Comparison of ENCODE assay signal across 15 cellular contexts in genomic region chr7:2837476-2837875, GRCh38. TPM values are rescaled to one million over a fixed set of nuclear protein-coding genes. Genes with fewer than 3 reads are reported as not detected.
DNase-seq lines count a peak whose midpoint lies in the region; ATAC-seq, FAIRE-seq and TF ChIP-seq lines count a peak whose summit lies in the region.
"Had no signal": no experiment of that assay in that cellular context is flagged by ENCODE, and none has a peak within 500 bp of the region (broad histone marks: within the 10 kb centered on the region; RNA-seq: fewer than 3 reads in every experiment).

No MANE protein-coding gene starts in this region.

- H3K36me3 ChIP-seq in HUES64 (ENCODE audit: insufficient read depth, low read length) (peaks cover 47% of the 10 kb centered on the region), GM12878 (ENCODE audit: control insufficient read depth in 2 of 2, insufficient read depth in 2 of 2, low read length in 1 of 2) (peaks cover under 1 to 8% of the 10 kb centered on the region in 2 experiments; a peak in 3 of 4 replicates), neutrophil (no peaks in the 10 kb centered on the region)
- H3K36me3 ChIP-seq: breast epithelium had no signal

- peak overlapping the region; percentile 87 for H3K27ac Mint-ChIP-seq in activated T-cell treated with anti-CD3 and anti-CD28 coated beads, Interleukin-2, amount 50 U/mL, for 72 hours

- BruUV-seq in GM12878 (replicated peaks; lab: Mats Ljungman, UMichigan), result no TSS peak

- H3K4me3 Mint-ChIP-seq in activated T-cell treated with anti-CD3 and anti-CD28 coated beads, Interleukin-2, amount 50 U/mL, for 72 hours, result peak overlapping the region; percentile 68 to 88

- 74% methylated on average over 3 of the region's 3 CpGs for WGBS in HUES64
- 22% methylated on average over 3 of the region's 3 CpGs for WGBS in GM12878 (ENCODE audit: insufficient coverage, insufficient replicate concordance, low lambda C conversion rate, missing lambda C conversion rate)

- TF ChIP-seq POLR2A in GM12878 (IDR thresholded peaks at IDR 0.05; ENCODE audit: low read depth, low read length) (no peak), erythroblast (IDR thresholded peaks at IDR 0.05; ENCODE audit: low read length) (no peak)

- 0 out of 2 replicates have a peak, but pooled peaks cover 3% of the 10 kb centered on the region for H4K20me1 ChIP-seq in GM12878 (ENCODE audit: control insufficient read depth, insufficient read depth)

- RAD21 ChIA-PET in GM12878 (lab: Charles Lee; ENCODE audit: unreplicated experiment), result interaction anchor here (1.3 to 1.8 kb wide), 2 partner anchors 80 to 122 kb away, joined by 3 to 4 read pairs; no protein-coding TSS in a partner anchor

- H3K79me2 ChIP-seq in GM12878 (ENCODE audit: control insufficient read depth, insufficient read depth, low read length), result peaks cover 5% of the 10 kb centered on the region

- CTCF ChIA-PET in GM12878 (lab: Yijun Ruan, JAX), result no interaction called here

- TF ChIP-seq CTCF in GM12878 (IDR thresholded peaks at IDR 0.05 in 2 of 3, conservative IDR thresholded peaks at IDR 0.05 in 1 of 3; ENCODE audit: control insufficient read depth in 2 of 3, extremely low read depth in 1 of 3, insufficient read depth in 1 of 3, low read depth in 3 of 3, low read length in 3 of 3) (no peak), neutrophil (IDR thresholded peaks at IDR 0.05) (no peak), GM13976 (IDR thresholded peaks at IDR 0.05; ENCODE audit: borderline replicate concordance, control extremely low read depth, extremely low read depth, insufficient read depth, missing control alignments) (no peak)

- no peak for TF ChIP-seq EP300 in GM12878 (IDR thresholded peaks at IDR 0.05; ENCODE audit: borderline replicate concordance in 1 of 2, control insufficient read depth in 1 of 2, low read depth in 2 of 2, low read length in 2 of 2)

- H2AFZ ChIP-seq in GM12878 (ENCODE audit: control insufficient read depth, low read depth, low read length), result no peak overlapping the region; the same call in 1 of the 2 replicates

- SMC1A ChIA-PET in GM12878 (lab: Charles Lee; ENCODE audit: uncharacterized antibody, unreplicated experiment), result interaction anchor here (1.2 to 1.8 kb wide), 2 partner anchors 17 to 52 kb away, joined by 4 to 5 read pairs; no protein-coding TSS in a partner anchor

- H3K27me3 ChIP-seq in HUES64 (ENCODE audit: insufficient read depth, low read length), result no peaks in the 10 kb centered on the region
- no peaks in the 10 kb centered on the region for H3K27me3 ChIP-seq in GM12878 (replicated peaks in 1 of 2; ENCODE audit: control insufficient read depth in 2 of 2, insufficient read depth in 2 of 2, low read length in 1 of 2)
- no peaks in the 10 kb centered on the region for H3K27me3 ChIP-seq in neutrophil
- H3K27me3 ChIP-seq: breast epithelium had no signal

- no peaks in the 10 kb centered on the region for H3K9me3 ChIP-seq in HUES64 (ENCODE audit: insufficient read depth, low read depth, low read length)
- H3K9me3 ChIP-seq in GM12878 (replicated peaks; ENCODE audit: control insufficient read depth, insufficient read depth, low read length), result no peaks in the 10 kb centered on the region
- H3K9me3 ChIP-seq in neutrophil, result no peaks in the 10 kb centered on the region
- H3K9me3 ChIP-seq: breast epithelium had no signal

- H3K4me1 ChIP-seq in HUES64 (ENCODE audit: insufficient read depth, low read length) (peaks cover 25% of the 10 kb centered on the region), GM12878 (ENCODE audit: control insufficient read depth, insufficient read depth, low read length) (peaks cover 25% of the 10 kb centered on the region), neutrophil (ENCODE audit: control insufficient read depth in 1 of 2, insufficient read depth in 1 of 2, low read depth in 1 of 2, low read length in 1 of 2) (peaks cover 20 to 32% of the 10 kb centered on the region in 2 experiments)
- H3K4me1 ChIP-seq: breast epithelium had no signal

- ATAC-seq in activated T-cell treated with anti-CD3 and anti-CD28 coated beads, Interleukin-2, amount 50 U/mL, for 72 hours (replicated peaks in 1 of 2), result peak; percentile 20 to 33
- ATAC-seq in GM12878, result no peak

- H3K9me3 Mint-ChIP-seq in activated T-cell treated with anti-CD3 and anti-CD28 coated beads, Interleukin-2, amount 50 U/mL, for 72 hours, result no peaks in the 10 kb centered on the region

- H3K4me3 ChIP-seq in HUES64 (ENCODE audit: low read length) (no peak overlapping the region), GM12878 (peak overlapping the region; percentile 51), neutrophil (ENCODE audit: low read depth in 1 of 2, low read length in 1 of 2) (no peak overlapping the region)
- H3K4me3 ChIP-seq: breast epithelium, lung had no signal

- H3K4me1 Mint-ChIP-seq in activated T-cell treated with anti-CD3 and anti-CD28 coated beads, Interleukin-2, amount 50 U/mL, for 72 hours (ENCODE audit: low read depth), result peaks cover 61% of the 10 kb centered on the region

- H3K4me2 ChIP-seq in GM12878 (ENCODE audit: control insufficient read depth, insufficient read depth), result peak overlapping the region; percentile 91

- TF ChIP-seq RAD21 in GM12878 (IDR thresholded peaks at IDR 0.05; ENCODE audit: insufficient read depth, low read depth, low read length), result no peak

- peaks cover 8 to 25% of the 10 kb centered on the region in 2 donors for H3K36me3 Mint-ChIP-seq in activated T-cell treated with anti-CD3 and anti-CD28 coated beads, Interleukin-2, amount 50 U/mL, for 72 hours (ENCODE audit: insufficient read depth in 2 of 2)

- in situ Hi-C loops in GM12878 (cut with MboI), result no loop called here
- in situ Hi-C loops in GM13976 (cut with MboI; ENCODE audit: low sequenced_read_pairs, unreplicated experiment), result no loop called here

- intact Hi-C loops in GM12878 (cut with micrococcal nuclease; ENCODE audit: unreplicated experiment), result no loop called here

- H3K27ac ChIP-seq in HUES64 (ENCODE audit: low read depth, low read length) (peak overlapping the region; percentile 2), GM12878 (ENCODE audit: control insufficient read depth, insufficient read depth) (peak overlapping the region; percentile 9; the same call in 1 of the 2 replicates), neutrophil (peak overlapping the region; percentile 44)
- H3K27ac ChIP-seq: breast epithelium had no signal

- no peak for DNase-seq in activated T-cell treated with anti-CD3 and anti-CD28 coated beads, Interleukin-2, amount 50 U/mL, for 72 hours
- DNase-seq in activated T-cell treated with anti-CD3 and anti-CD28 coated beads, Interleukin-2, amount 50 U/mL, for 48 hours, result no peak
- DNase-seq in GM12878 (ENCODE audit: low read depth, low spot score), result no peak
- no peak for DNase-seq in erythroblast (lab: John Stamatoyannopoulos, UW)
- DNase-seq in GM13976 (ENCODE audit: low spot score), result no peak
- no peak for DNase-seq in NCI-H1105 (lab: John Stamatoyannopoulos, UW)
- DNase-seq: activated T-cell treated with anti-CD3 and anti-CD28 coated beads, Interleukin-2, amount 50 U/mL, for 1 hour; DMS79 treated with DMSO at 0.1 percent for 48 hours; NCI-H226; OCI-M1 had no signal

- H3K27me3 Mint-ChIP-seq in activated T-cell treated with anti-CD3 and anti-CD28 coated beads, Interleukin-2, amount 50 U/mL, for 72 hours (ENCODE audit: low read depth), result no peaks in the 10 kb centered on the region

- FAIRE-seq in GM12878 (lab: Jason Lieb, UNC), result no peak
- FAIRE-seq: H54 had no signal

- POLR2A ChIA-PET in GM12878 (lab: Charles Lee), result no interaction called here

- H3K9ac ChIP-seq in HUES64 (ENCODE audit: low read depth, low read length), result no peak overlapping the region
- no peak overlapping the region for H3K9ac ChIP-seq in GM12878 (ENCODE audit: control insufficient read depth, insufficient read depth, low read length)

TF ChIP-seq in GM12878, 131 proteins besides CTCF, POLR2A, EP300 and RAD21 (continues in another document):
- TF ChIP-seq MTA3 (IDR thresholded peaks at IDR 0.05; ENCODE audit: borderline replicate concordance, low read length) (no peak), CREM (IDR thresholded peaks at IDR 0.05; ENCODE audit: low read depth) (no peak)

RNA-seq across cellular contexts. Expression of gene GNA12, which starts 6.6 kb away (rescaled TPM):
- total RNA-seq in activated T-cell treated with anti-CD3 and anti-CD28 coated beads, Interleukin-2, amount 50 U/mL, for 72 hours, result 10 to 100 TPM; 37.0 to 46.6 TPM
- 52.1 TPM for polyA plus RNA-seq in HUES64 (2013, experiment 1 of 2)
- polyA plus RNA-seq in HUES64 (2013, experiment 2 of 2), result 49.4 TPM
- 23.6 and 23.7 TPM in 2 replicates for total RNA-seq in GM12878 (2013; cell fraction: nucleolus; rRNA removed)
- total RNA-seq in GM12878 (2014; rRNA removed), result 8.0 and 8.6 TPM in 2 replicates
- total RNA-seq in GM12878 (2014; rRNA removed; fragmentation: Illumina TruSeq; extraction: Trizol), result 15.5 and 16.6 TPM in 2 replicates
- total RNA-seq in GM12878 (2021), result 42.1 and 42.8 TPM in 2 replicates
- 8.9 TPM for polyA plus RNA-seq in GM12878 (2011; ENCODE audit: low read depth)
- polyA plus RNA-seq in GM12878 (2011; rRNA removed), result 26.8 and 51.8 TPM in 2 replicates
- 40.7 and 58.1 TPM in 2 replicates for polyA plus RNA-seq in GM12878 (2011; cell fraction: cytosol; rRNA removed)
- polyA plus RNA-seq in GM12878 (2011; cell fraction: nucleus; rRNA removed), result 29.2 and 33.1 TPM in 2 replicates
- 15.2 and 16.0 TPM in 2 replicates for polyA plus RNA-seq in GM12878 (2012)
- polyA plus RNA-seq in GM12878 (2014; fragmentation: Illumina TruSeq; extraction: Trizol), result 13.0 and 31.2 TPM in 2 replicates
- polyA plus RNA-seq in GM12878 (2014; fragmentation: Nextera tagmentation; extraction: Ambion mirVana), result 1 to 10 TPM; 1.9 to 3.0 TPM
- 34.5 and 34.9 TPM in 2 replicates for polyA plus RNA-seq in GM12878 (2014; rRNA removed)
- 1 to 10 TPM; 3.4 to 4.1 TPM for polyA plus RNA-seq in GM12878 (2016; fragmentation: Nextera tagmentation; extraction: Ambion mirVana)
- polyA minus RNA-seq in GM12878 (2011; rRNA and poly(A)+ RNA removed), result 72.4 and 89.6 TPM in 2 replicates
- 21.6 and 25.6 TPM in 2 replicates for polyA minus RNA-seq in GM12878 (2011; cell fraction: cytosol; rRNA and poly(A)+ RNA removed)
- polyA minus RNA-seq in GM12878 (2011; cell fraction: nucleus; rRNA and poly(A)+ RNA removed), result 8.6 and 17.8 TPM in 2 replicates
